In the genomic region with DNA sequence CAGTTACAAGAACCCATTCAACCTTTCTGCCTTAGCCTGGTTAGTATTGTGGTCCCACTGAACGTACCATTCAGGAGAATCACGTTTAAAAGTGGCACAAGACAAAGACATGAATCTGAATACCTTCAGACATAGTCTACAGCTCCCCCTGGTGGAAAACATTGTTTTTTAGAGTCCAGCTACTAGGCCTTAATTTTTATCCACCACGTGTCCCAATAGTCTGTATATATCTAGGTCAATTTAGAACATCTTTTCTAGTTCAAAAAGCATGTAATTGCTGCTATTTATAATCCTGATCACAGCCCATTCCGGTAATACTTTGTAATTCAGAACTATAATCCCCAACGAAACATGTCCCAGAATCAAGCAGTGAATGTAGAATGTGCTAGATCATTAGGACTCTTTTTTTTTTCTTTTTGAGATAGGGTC, we compare ENCODE assay signal across 8 cellular contexts. TPM values are rescaled to one million over a fixed set of nuclear protein-coding genes. Genes with fewer than 3 reads are reported as not detected.
DNase-seq lines count a peak whose midpoint lies in the region; ATAC-seq, FAIRE-seq and TF ChIP-seq lines count a peak whose summit lies in the region.

No MANE protein-coding gene starts in this region.

- TF ChIP-seq CTCF in brain microvascular endothelial cell (IDR thresholded peaks at IDR 0.05; ENCODE audit: low read depth, low read length, missing control alignments), result peak; percentile 53

- no peak overlapping the region for H3K27ac ChIP-seq in brain microvascular endothelial cell

- no peaks in the 10 kb centered on the region for H3K36me3 ChIP-seq in brain microvascular endothelial cell (replicated peaks)

- H3K27me3 ChIP-seq in brain microvascular endothelial cell (replicated peaks), result no peaks in the 10 kb centered on the region

- peak; percentile 99 for FAIRE-seq in islet of Langerhans (lab: Jason Lieb, UNC)

- ATAC-seq in GM19455 (IDR thresholded peaks at IDR 0.05; ENCODE audit: unreplicated experiment), result no peak

- peak; percentile 75 for DNase-seq in SIG-M5 treated with dmso at 0.1 percent for 504 hours (lab: John Stamatoyannopoulos, UW; ENCODE audit: unreplicated experiment)
- no peak for DNase-seq in SIG-M5 (lab: John Stamatoyannopoulos, UW)
- peak; percentile 62 for DNase-seq in NCI-H1048 (lab: John Stamatoyannopoulos, UW)
- peak; percentile 85 for DNase-seq in SK-N-DZ (ENCODE audit: low spot score)
- peak; percentile 85 for DNase-seq in brain microvascular endothelial cell
- DNase-seq in stimulated activated CD4-positive, alpha-beta T cell treated with anti-CD3 and anti-CD28 coated beads, Interleukin-2, amount 100 ng/mL, for 48 hours, result peak; percentile 39 to 61

- in situ Hi-C loops in brain microvascular endothelial cell (cut with HindIII; ENCODE audit: low pct_ligation_motif_present, low sequenced_read_pairs), result no loop called here

- no peak overlapping the region for H3K4me3 ChIP-seq in brain microvascular endothelial cell (ENCODE audit: low read depth, low read length)

RNA-seq across cellular contexts. Expression of a gene that starts 13.7 kb away (rescaled TPM):
- not detected in 2 replicates for polyA plus RNA-seq in SK-N-DZ (2014; cell fraction: cytosol; rRNA removed)
- polyA plus RNA-seq in SK-N-DZ (2014; cell fraction: nucleus; rRNA removed), result not detected in 2 replicates

RNA-seq across cellular contexts. Expression of a gene that starts 50.1 kb away (rescaled TPM):
- polyA plus RNA-seq in SK-N-DZ (2014; cell fraction: cytosol; rRNA removed), result not detected in 2 replicates
- polyA plus RNA-seq in SK-N-DZ (2014; cell fraction: nucleus; rRNA removed), result not detected in 2 replicates

RNA-seq across cellular contexts. Expression of a gene that starts 56.8 kb away (rescaled TPM):
- 42.3 and 50.2 TPM in 2 replicates for polyA plus RNA-seq in SK-N-DZ (2014; cell fraction: cytosol; rRNA removed)
- 170 and 212 TPM in 2 replicates for polyA plus RNA-seq in SK-N-DZ (2014; cell fraction: nucleus; rRNA removed)

RNA-seq across cellular contexts. Expression of a gene that starts 57.0 kb away (rescaled TPM):
- polyA plus RNA-seq in SK-N-DZ (2014; cell fraction: cytosol; rRNA removed), result 31.1 and 35.0 TPM in 2 replicates
- polyA plus RNA-seq in SK-N-DZ (2014; cell fraction: nucleus; rRNA removed), result 18.6 and 59.7 TPM in 2 replicates

RNA-seq across cellular contexts. Expression of a gene that starts 59.1 kb away (rescaled TPM):
- 4.5 and 6.5 TPM in 2 replicates for polyA plus RNA-seq in SK-N-DZ (2014; cell fraction: cytosol; rRNA removed)
- polyA plus RNA-seq in SK-N-DZ (2014; cell fraction: nucleus; rRNA removed), result 81.5 and 84.6 TPM in 2 replicates
